29 cellular contexts compared by ENCODE assay signal in the genomic region with DNA sequence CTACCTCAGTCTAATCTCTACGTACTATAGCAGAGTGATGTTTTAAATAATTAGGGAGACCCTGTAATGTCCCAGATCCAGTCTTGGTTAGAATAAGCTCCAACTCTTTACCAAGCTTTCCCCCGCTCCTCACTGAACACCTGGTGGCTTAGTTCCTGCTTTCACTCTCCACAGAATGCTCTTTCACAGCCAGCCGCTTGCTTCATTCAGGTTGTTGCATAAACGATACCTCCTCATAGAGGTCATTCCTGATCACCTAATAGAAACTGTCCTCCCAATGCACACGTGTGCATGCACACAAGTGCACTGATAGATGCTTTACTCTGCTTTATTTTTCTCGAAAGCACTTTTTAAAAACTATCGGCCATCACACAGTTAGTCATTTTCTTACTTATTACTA.
"Had no signal": no experiment of that assay in that cellular context is flagged by ENCODE, and none has a peak within 500 bp of the region (broad histone marks: within the 10 kb centered on the region; RNA-seq: fewer than 3 reads in every experiment).

No MANE protein-coding gene starts in this region.

- H3K4me3 ChIP-seq: ovary, psoas muscle, right lobe of liver, sigmoid colon, stomach, thoracic aorta, thyroid gland, tibial nerve, upper lobe of left lung, uterus had no signal

- DNase-seq: naive thymus-derived CD4-positive, alpha-beta T cell; natural killer cell; nucleus accumbens; ovary; posterior cingulate gyrus; psoas muscle; right cardiac atrium; right lobe of liver; sigmoid colon; small intestine; stimulated activated CD4-positive, alpha-beta T cell treated with anti-CD3 and anti-CD28 coated beads, Interleukin-15, amount 100 ng/mL, for 24 hours; stimulated activated CD4-positive, alpha-beta T cell treated with anti-CD3 and anti-CD28 coated beads, Interleukin-2, amount 100 ng/mL, for 24 hours; stimulated activated CD4-positive, alpha-beta T cell treated with anti-CD3 and anti-CD28 coated beads, Interleukin-2, amount 100 ng/mL, for 48 hours; stimulated activated CD4-positive, alpha-beta T cell treated with anti-CD3 and anti-CD28 coated beads, Interleukin-4, amount 100 ng/mL, for 24 hours; stimulated activated naive B cell treated with anti-CD40 and anti-IgM and Interleukin-4, amounts not matched to agents 10 μg/mL and 1 μg/mL and 100 μg/mL, for 72 hours; stimulated activated naive CD4-positive, alpha-beta T cell treated with Interleukin-2 at 50 U/mL for 16 hours; stomach; thyroid gland; trophoblast cell; uterus had no signal

- H3K4me3 Mint-ChIP-seq: naive thymus-derived CD4-positive, alpha-beta T cell; natural killer cell; nephron; stimulated activated effector memory CD8-positive, alpha-beta T cell treated with anti-CD3 and anti-CD28 coated beads, Interleukin-12 subunit alpha, Interleukin-12 subunit beta, amount 100 ng/mL, for 72 hours; stimulated activated naive B cell treated with anti-CD40 and anti-IgM and Interleukin-4, amounts not matched to agents 10 μg/mL and 1 μg/mL and 100 μg/mL, for 72 hours; stimulated activated naive CD8-positive, alpha-beta T cell treated with anti-CD3 and anti-CD28 coated beads, Interleukin-15, Interleukin-2, amounts not matched to agents 100 ng/mL and 50 ng/mL, for 24 hours had no signal

- H3K27ac Mint-ChIP-seq: naive thymus-derived CD4-positive, alpha-beta T cell; natural killer cell; nephron; progenitor cell of endocrine pancreas; stimulated activated effector memory CD8-positive, alpha-beta T cell treated with anti-CD3 and anti-CD28 coated beads, Interleukin-12 subunit alpha, Interleukin-12 subunit beta, amount 100 ng/mL, for 72 hours; stimulated activated naive B cell treated with anti-CD40 and anti-IgM and Interleukin-4, amounts not matched to agents 10 μg/mL and 1 μg/mL and 100 μg/mL, for 72 hours; stimulated activated naive CD8-positive, alpha-beta T cell treated with anti-CD3 and anti-CD28 coated beads, Interleukin-15, Interleukin-2, amounts not matched to agents 100 ng/mL and 50 ng/mL, for 24 hours had no signal

- H3K9me3 ChIP-seq: neutrophil, ovary, psoas muscle, right lobe of liver, sigmoid colon, stomach, thoracic aorta, thyroid gland, tibial nerve, upper lobe of left lung, uterus had no signal

- H3K4me1 Mint-ChIP-seq: naive thymus-derived CD4-positive, alpha-beta T cell; natural killer cell; nephron; stimulated activated effector memory CD8-positive, alpha-beta T cell treated with anti-CD3 and anti-CD28 coated beads, Interleukin-12 subunit alpha, Interleukin-12 subunit beta, amount 100 ng/mL, for 72 hours; stimulated activated naive B cell treated with anti-CD40 and anti-IgM and Interleukin-4, amounts not matched to agents 10 μg/mL and 1 μg/mL and 100 μg/mL, for 72 hours had no signal

- H3K9ac ChIP-seq: parathyroid adenoma had no signal

- H3K27me3 ChIP-seq: neutrophil, ovary, right lobe of liver, sigmoid colon, stomach, thyroid gland, tibial nerve, upper lobe of left lung, uterus had no signal

- H3K36me3 Mint-ChIP-seq: naive thymus-derived CD4-positive, alpha-beta T cell; natural killer cell; stimulated activated effector memory CD8-positive, alpha-beta T cell treated with anti-CD3 and anti-CD28 coated beads, Interleukin-12 subunit alpha, Interleukin-12 subunit beta, amount 100 ng/mL, for 72 hours; stimulated activated naive B cell treated with anti-CD40 and anti-IgM and Interleukin-4, amounts not matched to agents 10 μg/mL and 1 μg/mL and 100 μg/mL, for 72 hours had no signal

- H3K4me1 ChIP-seq: parathyroid adenoma, psoas muscle, right lobe of liver, sigmoid colon, stomach, thyroid gland, tibial nerve, upper lobe of left lung, uterus had no signal

- H3K9me3 Mint-ChIP-seq: natural killer cell; nephron; stimulated activated effector memory CD8-positive, alpha-beta T cell treated with anti-CD3 and anti-CD28 coated beads, Interleukin-12 subunit alpha, Interleukin-12 subunit beta, amount 100 ng/mL, for 72 hours; stimulated activated naive B cell treated with anti-CD40 and anti-IgM and Interleukin-4, amounts not matched to agents 10 μg/mL and 1 μg/mL and 100 μg/mL, for 72 hours; stimulated activated naive CD8-positive, alpha-beta T cell treated with anti-CD3 and anti-CD28 coated beads, Interleukin-15, Interleukin-2, amounts not matched to agents 100 ng/mL and 50 ng/mL, for 24 hours had no signal

- H2AFZ ChIP-seq: parathyroid adenoma had no signal

- H3K79me2 ChIP-seq: parathyroid adenoma had no signal

- ATAC-seq: naive thymus-derived CD4-positive, alpha-beta T cell; natural killer cell; psoas muscle; right cardiac atrium; stimulated activated effector memory CD8-positive, alpha-beta T cell treated with anti-CD3 and anti-CD28 coated beads, Interleukin-12 subunit alpha, Interleukin-12 subunit beta, amount 100 ng/mL, for 72 hours; stimulated activated naive B cell treated with anti-CD40 and anti-IgM and Interleukin-4, amounts not matched to agents 10 μg/mL and 1 μg/mL and 100 μg/mL, for 72 hours had no signal

- H3K27me3 Mint-ChIP-seq: progenitor cell of endocrine pancreas; stimulated activated naive B cell treated with anti-CD40 and anti-IgM and Interleukin-4, amounts not matched to agents 10 μg/mL and 1 μg/mL and 100 μg/mL, for 72 hours; stimulated activated naive CD8-positive, alpha-beta T cell treated with anti-CD3 and anti-CD28 coated beads, Interleukin-15, Interleukin-2, amounts not matched to agents 100 ng/mL and 50 ng/mL, for 24 hours had no signal

- H3K27ac ChIP-seq: neutrophil, ovary, parathyroid adenoma, psoas muscle, right lobe of liver, sigmoid colon, stomach, thoracic aorta, thyroid gland, tibial nerve, upper lobe of left lung, uterus had no signal

- FAIRE-seq: small intestine had no signal

- H3K36me3 ChIP-seq: neutrophil, ovary, right lobe of liver, sigmoid colon, stomach, thoracic aorta, thyroid gland, upper lobe of left lung, uterus had no signal
